Comparison of ENCODE assay signal across 7 cellular contexts in genomic region chr4:110193287-110193686, GRCh38. TPM values are rescaled to one million over a fixed set of nuclear protein-coding genes. Genes with fewer than 3 reads are reported as not detected.
DNase-seq lines count a peak whose midpoint lies in the region; ATAC-seq and TF ChIP-seq lines count a peak whose summit lies in the region.
"Not testable (repeated sequence)": the region's sequence is repeated elsewhere in the genome, so short reads cannot be mapped to it uniquely, and the experiment has no call there.

No MANE protein-coding gene starts in this region.

- WGBS in endodermal cell (ENCODE audit: insufficient coverage in 1 of 2, insufficient read length in 1 of 2), 2 experiments, result 76 to 85% methylated on average over 7 of the region's 7 CpGs
- WGBS in right lobe of liver (ENCODE audit: insufficient coverage, low coverage, low lambda C conversion rate, missing lambda C conversion rate), result 33% methylated on average over 7 of the region's 7 CpGs

- CTCF ChIA-PET in OCI-LY7 (lab: Charles Lee; ENCODE audit: unreplicated experiment), result not testable (repeated sequence)
- CTCF ChIA-PET in activated CD4-positive, alpha-beta T cell treated with anti-CD3 and anti-CD28 coated beads, Interleukin-2, amount 10 ng/mL, durations not matched to agents 7 days and 5 days (lab: Charles Lee), result interaction anchor here (0.7 to 0.9 kb wide), 2 partner anchors 18 to 25 kb away, joined by 3 read pairs; no protein-coding TSS in a partner anchor

- not testable (repeated sequence) for DNase-seq in DND-41; OCI-LY7 (ENCODE audit: low spot score); activated CD4-positive, alpha-beta T cell treated with anti-CD3 and anti-CD28 coated beads, Interleukin-2, amount 10 ng/mL, durations not matched to agents 7 days and 5 days; activated naive CD8-positive, alpha-beta T cell treated with anti-CD3 and anti-CD28 coated beads, Interleukin-2, amount 50 U/mL, for 24 hours; endodermal cell; right lobe of liver; osteoblast (ENCODE audit: insufficient read length, low spot score, missing footprints)

- not testable (repeated sequence) for TF ChIP-seq CTCF in DND-41 (IDR thresholded peaks at IDR 0.05; ENCODE audit: borderline replicate concordance, extremely low read depth, low read length, poor library complexity, severe bottlenecking); OCI-LY7 (conservative IDR thresholded peaks at IDR 0.05; ENCODE audit: low read length); endodermal cell (conservative IDR thresholded peaks at IDR 0.05); right lobe of liver (IDR thresholded peaks at IDR 0.05); osteoblast (IDR thresholded peaks at IDR 0.05; ENCODE audit: extremely low read depth, low read depth, low read length)

- H3K27me3 Mint-ChIP-seq in activated CD4-positive, alpha-beta T cell treated with anti-CD3 and anti-CD28 coated beads, Interleukin-2, amount 10 ng/mL, durations not matched to agents 7 days and 5 days; activated naive CD8-positive, alpha-beta T cell treated with anti-CD3 and anti-CD28 coated beads, Interleukin-2, amount 50 U/mL, for 24 hours; endodermal cell (ENCODE audit: insufficient read depth): not testable (repeated sequence)

- H3K4me1 Mint-ChIP-seq in activated CD4-positive, alpha-beta T cell treated with anti-CD3 and anti-CD28 coated beads, Interleukin-2, amount 10 ng/mL, durations not matched to agents 7 days and 5 days, result peaks cover 33% of the 10 kb centered on the region
- H3K4me1 Mint-ChIP-seq in activated naive CD8-positive, alpha-beta T cell treated with anti-CD3 and anti-CD28 coated beads, Interleukin-2, amount 50 U/mL, for 24 hours, result peaks cover 33% of the 10 kb centered on the region
- H3K4me1 Mint-ChIP-seq in endodermal cell, result peaks cover 18% of the 10 kb centered on the region

- BruUV-seq in OCI-LY7 (replicated peaks; lab: Mats Ljungman, UMichigan), result not testable (repeated sequence)

- H4K20me1 ChIP-seq in DND-41 (ENCODE audit: insufficient read depth, low read length); OCI-LY7 (ENCODE audit: insufficient read depth, low read length); osteoblast (ENCODE audit: insufficient read depth, low read length): not testable (repeated sequence)

- H3K9me2 ChIP-seq in OCI-LY7 (ENCODE audit: insufficient read depth, low read length), result not testable (repeated sequence)

- peak overlapping the region; percentile 34 for H3K9ac ChIP-seq in DND-41 (ENCODE audit: low read depth, low read length)
- not testable (repeated sequence) for H3K9ac ChIP-seq in endodermal cell (ENCODE audit: extremely low read depth, low read length, poor library complexity, severe bottlenecking)

- not testable (repeated sequence) for H2AFZ ChIP-seq in DND-41 (ENCODE audit: low read depth, low read length); osteoblast (ENCODE audit: low read length)
- H2AFZ ChIP-seq in OCI-LY7 (ENCODE audit: low read length), result peak overlapping the region; percentile 13; the same call in 1 of the 2 replicates

- H3K27me3 ChIP-seq in DND-41 (ENCODE audit: insufficient read depth, low read length, poor library complexity); endodermal cell (ENCODE audit: control insufficient read depth, insufficient read depth, low read length, poor library complexity, severe bottlenecking); right lobe of liver; osteoblast (ENCODE audit: insufficient read depth, low read length): not testable (repeated sequence)

- not testable (repeated sequence) for ATAC-seq in DND-41 (ENCODE audit: insufficient read depth, low read depth); activated naive CD8-positive, alpha-beta T cell treated with anti-CD3 and anti-CD28 coated beads, Interleukin-2, amount 50 U/mL, for 24 hours; right lobe of liver

- POLR2A ChIA-PET in OCI-LY7 (lab: Charles Lee), result interaction anchor here (1.1 to 1.6 kb wide), 4 partner anchors 8 to 13 kb away, joined by 3 to 9 read pairs (median 4); no protein-coding TSS in a partner anchor
- POLR2A ChIA-PET in activated CD4-positive, alpha-beta T cell treated with anti-CD3 and anti-CD28 coated beads, Interleukin-2, amount 10 ng/mL, durations not matched to agents 7 days and 5 days (lab: Charles Lee), result not testable (repeated sequence)

- H3K4me3 Mint-ChIP-seq in activated CD4-positive, alpha-beta T cell treated with anti-CD3 and anti-CD28 coated beads, Interleukin-2, amount 10 ng/mL, durations not matched to agents 7 days and 5 days; activated naive CD8-positive, alpha-beta T cell treated with anti-CD3 and anti-CD28 coated beads, Interleukin-2, amount 50 U/mL, for 24 hours; endodermal cell: not testable (repeated sequence)

- H3K9me3 ChIP-seq in DND-41 (ENCODE audit: insufficient read depth, low read length, severe bottlenecking); OCI-LY7 (ENCODE audit: low read length); endodermal cell (ENCODE audit: control insufficient read depth, low read length); right lobe of liver; osteoblast (ENCODE audit: low read depth, low read length): not testable (repeated sequence)

- H3K4me3 ChIP-seq in DND-41 (ENCODE audit: low read depth in 1 of 2, low read length in 2 of 2), result peak overlapping the region in 1 of 2 experiments; percentile 8; a peak in 1 of 4 replicates
- not testable (repeated sequence) for H3K4me3 ChIP-seq in OCI-LY7 (ENCODE audit: low read depth, low read length, poor library complexity, severe bottlenecking); endodermal cell (ENCODE audit: low read length); right lobe of liver; osteoblast (ENCODE audit: insufficient read depth, low read length)

- H3K79me2 ChIP-seq in DND-41 (ENCODE audit: insufficient read depth, low read length) (peaks cover 75% of the 10 kb centered on the region), OCI-LY7 (ENCODE audit: insufficient read depth, low read depth, low read length) (peaks cover 51% of the 10 kb centered on the region; the same call in 1 of the 2 replicates), osteoblast (ENCODE audit: insufficient read depth, low read length) (peaks cover 74% of the 10 kb centered on the region)

- intact Hi-C loops in OCI-LY7 (cut with micrococcal nuclease; ENCODE audit: unreplicated experiment), result loop anchor here (10.0 kb wide), 5 partner anchors 322 to 628 kb away; partner anchors contain the start of genes CASP6, GAR1 and MCUB
- intact Hi-C loops in right lobe of liver (cut with DNase I), result not testable (repeated sequence)

- H3K9me3 Mint-ChIP-seq in activated CD4-positive, alpha-beta T cell treated with anti-CD3 and anti-CD28 coated beads, Interleukin-2, amount 10 ng/mL, durations not matched to agents 7 days and 5 days; activated naive CD8-positive, alpha-beta T cell treated with anti-CD3 and anti-CD28 coated beads, Interleukin-2, amount 50 U/mL, for 24 hours; endodermal cell: not testable (repeated sequence)

- H3K27ac Mint-ChIP-seq in activated CD4-positive, alpha-beta T cell treated with anti-CD3 and anti-CD28 coated beads, Interleukin-2, amount 10 ng/mL, durations not matched to agents 7 days and 5 days, result peak overlapping the region; percentile 54
- peak overlapping the region; percentile 84 for H3K27ac Mint-ChIP-seq in activated naive CD8-positive, alpha-beta T cell treated with anti-CD3 and anti-CD28 coated beads, Interleukin-2, amount 50 U/mL, for 24 hours
- not testable (repeated sequence) for H3K27ac Mint-ChIP-seq in endodermal cell

- H3K27ac ChIP-seq in DND-41 (ENCODE audit: low read length) (peak overlapping the region; percentile 65), OCI-LY7 (ENCODE audit: low read depth, low read length, poor library complexity, severe bottlenecking) (peak overlapping the region; percentile 84), endodermal cell (ENCODE audit: low read depth, low read length) (peak overlapping the region; percentile 61), right lobe of liver (peak overlapping the region; percentile 14 to 91 (median 59)), osteoblast (ENCODE audit: low read depth, low read length) (peak overlapping the region; percentile 21)

- H3K4me1 ChIP-seq in DND-41 (ENCODE audit: insufficient read depth, low read length), result peaks cover 37% of the 10 kb centered on the region
- peaks cover 33% of the 10 kb centered on the region for H3K4me1 ChIP-seq in OCI-LY7 (ENCODE audit: insufficient read depth, low read length, poor library complexity, severe bottlenecking)
- not testable (repeated sequence) for H3K4me1 ChIP-seq in endodermal cell (ENCODE audit: control insufficient read depth, insufficient read depth, low read length)
- peaks cover 0 to 48% (median 13%) of the 10 kb centered on the region in 4 donors for H3K4me1 ChIP-seq in right lobe of liver
- peaks cover 17% of the 10 kb centered on the region for H3K4me1 ChIP-seq in osteoblast (ENCODE audit: insufficient read depth, low read length)

- peak overlapping the region; percentile 84 for H3K4me2 ChIP-seq in DND-41 (ENCODE audit: insufficient read depth, low read length)
- peak overlapping the region; percentile 89 for H3K4me2 ChIP-seq in OCI-LY7 (ENCODE audit: low read length)
- H3K4me2 ChIP-seq in osteoblast (ENCODE audit: insufficient read depth, low read length), result not testable (repeated sequence)

- H3K36me3 Mint-ChIP-seq in activated CD4-positive, alpha-beta T cell treated with anti-CD3 and anti-CD28 coated beads, Interleukin-2, amount 10 ng/mL, durations not matched to agents 7 days and 5 days (ENCODE audit: low read depth), result peaks cover 10% of the 10 kb centered on the region
- peaks cover 14% of the 10 kb centered on the region for H3K36me3 Mint-ChIP-seq in activated naive CD8-positive, alpha-beta T cell treated with anti-CD3 and anti-CD28 coated beads, Interleukin-2, amount 50 U/mL, for 24 hours (ENCODE audit: low read depth)
- peaks cover 28% of the 10 kb centered on the region for H3K36me3 Mint-ChIP-seq in endodermal cell (ENCODE audit: low read depth)

- H3K36me3 ChIP-seq in DND-41 (ENCODE audit: insufficient read depth, low read length), result peaks cover 13% of the 10 kb centered on the region
- peaks cover 34% of the 10 kb centered on the region for H3K36me3 ChIP-seq in OCI-LY7 (ENCODE audit: insufficient read depth, low read length)
- peaks cover 23% of the 10 kb centered on the region for H3K36me3 ChIP-seq in endodermal cell (ENCODE audit: control insufficient read depth, insufficient read depth, low read length)
- H3K36me3 ChIP-seq in right lobe of liver; osteoblast (ENCODE audit: insufficient read depth, low read length): not testable (repeated sequence)

- not testable (repeated sequence) for TF ChIP-seq POLR2A in right lobe of liver (IDR thresholded peaks at IDR 0.05)

RNA-seq across cellular contexts. Expression of gene ELOVL6, which starts 5.1 kb away (rescaled TPM):
- 12.6 and 14.5 TPM in 2 replicates for total RNA-seq in OCI-LY7 (2014; rRNA removed; shearing (Covaris generic))
- total RNA-seq in OCI-LY7 (2022) (45.5 and 45.6 TPM in 2 replicates), endodermal cell (10 to 100 TPM; 43.5 to 44.8 TPM), right lobe of liver (10 to 100 TPM; 21.5 to 94.8 (median 31.2) TPM), osteoblast (12.7 and 19.7 TPM in 2 replicates)
- total RNA-seq in activated CD4-positive, alpha-beta T cell treated with anti-CD3 and anti-CD28 coated beads, Interleukin-2, amount 10 ng/mL, durations not matched to agents 7 days and 5 days, result 10 to 100 TPM; 14.7 to 16.0 TPM
- 70.5 TPM for polyA plus RNA-seq in endodermal cell (2013, experiment 1 of 2)
- 72.7 TPM for polyA plus RNA-seq in endodermal cell (2013, experiment 2 of 2)

Comparison
In these comparisons a context has a peak if more than half of its experiments do, and no peak if none do; other contexts are left out.
1. H3K27ac ChIP-seq: peak in every context shown above with its lines; median percentile 84 in OCI-LY7; 65 in DND-41; 61 in endodermal cell; 59 in right lobe of liver; 21 in osteoblast.